In genomic region chr5:109690456-109691247, GRCh38 we compare ENCODE assay signal across 8 cellular contexts. TPM values are rescaled to one million over a fixed set of nuclear protein-coding genes. Genes with fewer than 3 reads are reported as not detected.
A peak's percentile ranks its signal among the peaks of the same experiment; 100 is the strongest.
DNase-seq lines count a peak whose midpoint lies in the region; ATAC-seq, FAIRE-seq and TF ChIP-seq lines count a peak whose summit lies in the region.

No MANE protein-coding gene starts in this region.

- H3K4me2 ChIP-seq in endothelial cell of umbilical vein (ENCODE audit: insufficient read depth, low read length) = peak overlapping the region; percentile 87

- peak overlapping the region; percentile 98 for H3K27ac ChIP-seq in 22Rv1
- H3K27ac ChIP-seq in endothelial cell of umbilical vein (ENCODE audit: insufficient read depth, low read depth, low read length) = peak overlapping the region; percentile 81
- H3K27ac ChIP-seq in mesodermal cell (ENCODE audit: low read depth, low read length, severe bottlenecking) = peak overlapping the region; percentile 88

- intact Hi-C loops in endothelial cell of umbilical vein (cut with micrococcal nuclease) = loop anchor here (1.0 to 10.0 kb wide), 3 partner anchors 88 to 586 kb away; no protein-coding TSS in a partner anchor

- H3K9ac ChIP-seq in endothelial cell of umbilical vein (replicated peaks; ENCODE audit: extremely low read depth, insufficient read depth, low read length) = peak overlapping the region; percentile 92

- H3K36me3 ChIP-seq in endothelial cell of umbilical vein (ENCODE audit: control insufficient read depth in 2 of 2, extremely low read depth in 1 of 2, insufficient read depth in 2 of 2, low read length in 2 of 2) (no peaks in the 10 kb centered on the region), mesodermal cell (ENCODE audit: control insufficient read depth, insufficient read depth, low read length) (peaks cover 2% of the 10 kb centered on the region)

- DNase-seq in GM13977 (ENCODE audit: low spot score) (peak; percentile 47), NOMO-1 treated with dmso at 0.1 percent for 144 hours (lab: John Stamatoyannopoulos, UW; ENCODE audit: unreplicated experiment) (peak; percentile 68), activated T-cell treated with anti-CD3 and anti-CD28 coated beads for 24 hours (ENCODE audit: low read depth) (peak; percentile 18), endothelial cell of umbilical vein (ENCODE audit: low read depth, low spot score) (peak; percentile 87)
- DNase-seq in stimulated activated CD8-positive, alpha-beta memory T cell treated with anti-CD3 and anti-CD28 coated beads, Interleukin-2, amount 100 ng/mL, for 48 hours (ENCODE audit: low read depth in 2 of 2) = peak; percentile 37 to 42

- peaks cover 8% of the 10 kb centered on the region for H3K4me1 ChIP-seq in endothelial cell of umbilical vein (ENCODE audit: control insufficient read depth, extremely low read depth, insufficient read depth, low read length)
- peaks cover 18% of the 10 kb centered on the region for H3K4me1 ChIP-seq in mesodermal cell (ENCODE audit: control insufficient read depth, insufficient read depth, low read length, poor library complexity, severe bottlenecking)

- TF ChIP-seq POLR2A in endothelial cell of umbilical vein (IDR thresholded peaks at IDR 0.05; ENCODE audit: low read depth, low read length) = no peak

- no peaks in the 10 kb centered on the region for H3K9me1 ChIP-seq in endothelial cell of umbilical vein (replicated peaks; ENCODE audit: control insufficient read depth, extremely low read depth, insufficient read depth, low read length)

- peak; percentile 22 for ATAC-seq in HG03175 (IDR thresholded peaks at IDR 0.05; ENCODE audit: unreplicated experiment)

- in situ Hi-C loops in GM13977 (cut with MboI; ENCODE audit: low pct_unique_long_range_greater_than_20kb, low sequenced_read_pairs, unreplicated experiment) = loop anchor here (25.0 kb wide), 1 partner anchor 1003 kb away; no protein-coding TSS in a partner anchor

- CTCF ChIA-PET in endothelial cell of umbilical vein (lab: Charles Lee) = interaction anchor here (1.0 to 6.7 kb wide), 19 partner anchors 11 to 935 kb away, joined by 3 to 52 read pairs (median 5); no protein-coding TSS in a partner anchor

- H4K20me1 ChIP-seq in endothelial cell of umbilical vein (replicated peaks; ENCODE audit: control insufficient read depth, extremely low read depth, insufficient read depth, low read length) = peaks cover 2% of the 10 kb centered on the region

- TSS peak; percentile 33 for BruUV-seq in endothelial cell of umbilical vein (replicated peaks; lab: Mats Ljungman, UMichigan)

- H3K9me3 ChIP-seq in endothelial cell of umbilical vein (replicated peaks; ENCODE audit: control insufficient read depth, insufficient read depth, low read length) = no peaks in the 10 kb centered on the region
- peaks cover 11% of the 10 kb centered on the region for H3K9me3 ChIP-seq in mesodermal cell (ENCODE audit: control insufficient read depth, low read length)

- peak overlapping the region; percentile 79 to 87 (median 83) for H3K4me3 ChIP-seq in endothelial cell of umbilical vein (replicated peaks in 1 of 3; ENCODE audit: insufficient read depth in 1 of 3, low read depth in 1 of 3, low read length in 3 of 3)
- H3K4me3 ChIP-seq in mesodermal cell (ENCODE audit: extremely low read depth, insufficient read depth, low read length, poor library complexity, severe bottlenecking) = peak overlapping the region; percentile 96

- TF ChIP-seq CTCF in 22Rv1 (IDR thresholded peaks at IDR 0.05) = peak; percentile 77
- peak; percentile 64 for TF ChIP-seq CTCF in GM13977 (IDR thresholded peaks at IDR 0.05; ENCODE audit: extremely low read depth, insufficient read depth, missing control alignments)
- peak; percentile 61 to 62 for TF ChIP-seq CTCF in endothelial cell of umbilical vein (IDR thresholded peaks at IDR 0.05; ENCODE audit: extremely low read depth in 1 of 2, insufficient read depth in 1 of 2, low read depth in 1 of 2, low read length in 2 of 2)

- peak; percentile 44 for FAIRE-seq in endothelial cell of umbilical vein (lab: Jason Lieb, UNC)

- H3K27me3 ChIP-seq in endothelial cell of umbilical vein (ENCODE audit: control insufficient read depth in 2 of 2, insufficient read depth in 2 of 2, low read length in 2 of 2) = no peaks in the 10 kb centered on the region

- POLR2A ChIA-PET in endothelial cell of umbilical vein (lab: Charles Lee) = no interaction called here

- 0% methylated on average over 35 to 54 of the region's 65 CpGs for WGBS in mesodermal cell (ENCODE audit: insufficient coverage in 2 of 2), 2 experiments

- H2AFZ ChIP-seq in endothelial cell of umbilical vein (ENCODE audit: low read depth, low read length) = peak overlapping the region; percentile 88

- dilution Hi-C loops in endothelial cell of umbilical vein (cut with MboI; ENCODE audit: extremely low pct_ligation_motif_present, low sequenced_read_pairs) = no loop called here

- peaks cover 52% of the 10 kb centered on the region for H3K79me2 ChIP-seq in endothelial cell of umbilical vein (ENCODE audit: control insufficient read depth, insufficient read depth, low read length)

TF ChIP-seq in endothelial cell of umbilical vein, 7 proteins besides CTCF, POLR2A, EP300 and RAD21:
- TF ChIP-seq GATA2 (IDR thresholded peaks at IDR 0.05; ENCODE audit: insufficient read depth, insufficient read length, low read depth, low read length) = no peak
- TF ChIP-seq POLR2AphosphoS5 (IDR thresholded peaks at IDR 0.05; ENCODE audit: insufficient read depth, low read depth, low read length) = peak; percentile 28
- no peak for TF ChIP-seq EZH2 (IDR thresholded peaks at IDR 0.05; ENCODE audit: borderline replicate concordance, low read depth, low read length, severe bottlenecking)
TF ChIP-seq in endothelial cell of umbilical vein: peak in this region for 1.

RNA-seq across cellular contexts. Expression of gene MAN2A1, which starts 0.9 kb away (rescaled TPM):
- total RNA-seq in endothelial cell of umbilical vein = 47.6 and 54.8 TPM in 2 replicates
- polyA plus RNA-seq in endothelial cell of umbilical vein = 16.2 and 20.8 TPM in 2 replicates
- polyA plus RNA-seq in endothelial cell of umbilical vein (2011; cell fraction: cytosol; rRNA removed) = 16.7 TPM in 2 replicates
- polyA plus RNA-seq in endothelial cell of umbilical vein (2011; cell fraction: nucleus; rRNA removed) = 32.0 and 40.9 TPM in 2 replicates
- 44.0 and 50.6 TPM in 2 replicates for polyA plus RNA-seq in endothelial cell of umbilical vein (2012)
- 64.5 and 69.5 TPM in 2 replicates for polyA minus RNA-seq in endothelial cell of umbilical vein
- polyA minus RNA-seq in endothelial cell of umbilical vein (2011; cell fraction: cytosol; rRNA and poly(A)+ RNA removed) = 24.4 TPM
- polyA minus RNA-seq in endothelial cell of umbilical vein (2011; cell fraction: nucleus; rRNA and poly(A)+ RNA removed) = 94.2 and 133 TPM in 2 replicates
- polyA plus RNA-seq in mesodermal cell (2013, experiment 1 of 2) = 146 TPM
- 157 TPM for polyA plus RNA-seq in mesodermal cell (2013, experiment 2 of 2)

Comparison
In these comparisons a context has a peak if more than half of its experiments do, and no peak if none do; other contexts are left out.
1. Peak in every context shown above with its lines: DNase-seq, ATAC-seq, H3K4me3 ChIP-seq and H3K27ac ChIP-seq.
2. DNase-seq: peak in every context shown above with its lines; median percentile 87 in endothelial cell of umbilical vein; 68 in NOMO-1 treated with dmso at 0.1 percent for 144 hours; 47 in GM13977; 40 in stimulated activated CD8-positive, alpha-beta memory T cell treated with anti-CD3 and anti-CD28 coated beads, Interleukin-2, amount 100 ng/mL, for 48 hours; 18 in activated T-cell treated with anti-CD3 and anti-CD28 coated beads for 24 hours.